In the genomic region with DNA sequence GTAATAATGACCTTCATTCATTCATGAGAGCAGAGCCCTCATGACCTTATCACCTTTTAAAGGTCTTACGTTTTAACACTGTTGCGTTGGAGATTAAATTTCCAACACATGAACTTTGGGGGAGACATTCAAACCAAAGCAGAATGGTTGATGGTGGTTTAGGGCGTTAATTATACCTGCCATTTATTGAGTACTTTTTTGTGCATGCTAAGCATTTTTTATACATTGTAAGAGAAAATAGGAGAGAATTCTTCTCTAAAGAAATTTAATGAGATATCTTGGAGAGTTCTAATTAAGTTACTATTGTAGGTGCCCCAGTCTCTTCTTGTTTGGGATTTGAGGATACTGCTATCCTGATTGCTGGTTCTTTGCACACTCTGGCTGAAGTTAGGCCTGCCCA, we compare ENCODE assay signal across 24 cellular contexts.
"Had no signal": no experiment of that assay in that cellular context is flagged by ENCODE, and none has a peak within 500 bp of the region (broad histone marks: within the 10 kb centered on the region; RNA-seq: fewer than 3 reads in every experiment).

No MANE protein-coding gene starts in this region.

- H3K9me3 ChIP-seq: SJSA1 had no signal

- DNase-seq: Kasumi-1, MM.1S, NCI-H1092 treated with DMSO at 0.1 percent for 48 hours, NCI-H1436, NCI-H187, NCI-H2029, NCI-H2081 treated with DMSO at 0.1 percent for 48 hours, NCI-H2171, NCI-H226, NCI-H446, NCI-H510A, NCI-H524 treated with DMSO at 0.1 percent for 48 hours, NCI-H69, NCI-H774, Right ventricle myocardium superior, RPMI8226, SIG-M5, SW 1271 had no signal

- FAIRE-seq: HTR-8/SVneo, RCC 7860 had no signal

- H3K36me3 ChIP-seq: SJSA1 had no signal

- H3K4me2 ChIP-seq: KMS-11 had no signal

- H3K27me3 ChIP-seq: SJSA1 had no signal

- H3K9ac ChIP-seq: KMS-11 had no signal

- H3K4me3 ChIP-seq: SJSA1, SK-N-MC had no signal

- H3K27ac ChIP-seq: HL-60, KMS-11, SJSA1, SK-N-MC had no signal
